ENCODE assay signal across 11 cellular contexts in the genomic region with DNA sequence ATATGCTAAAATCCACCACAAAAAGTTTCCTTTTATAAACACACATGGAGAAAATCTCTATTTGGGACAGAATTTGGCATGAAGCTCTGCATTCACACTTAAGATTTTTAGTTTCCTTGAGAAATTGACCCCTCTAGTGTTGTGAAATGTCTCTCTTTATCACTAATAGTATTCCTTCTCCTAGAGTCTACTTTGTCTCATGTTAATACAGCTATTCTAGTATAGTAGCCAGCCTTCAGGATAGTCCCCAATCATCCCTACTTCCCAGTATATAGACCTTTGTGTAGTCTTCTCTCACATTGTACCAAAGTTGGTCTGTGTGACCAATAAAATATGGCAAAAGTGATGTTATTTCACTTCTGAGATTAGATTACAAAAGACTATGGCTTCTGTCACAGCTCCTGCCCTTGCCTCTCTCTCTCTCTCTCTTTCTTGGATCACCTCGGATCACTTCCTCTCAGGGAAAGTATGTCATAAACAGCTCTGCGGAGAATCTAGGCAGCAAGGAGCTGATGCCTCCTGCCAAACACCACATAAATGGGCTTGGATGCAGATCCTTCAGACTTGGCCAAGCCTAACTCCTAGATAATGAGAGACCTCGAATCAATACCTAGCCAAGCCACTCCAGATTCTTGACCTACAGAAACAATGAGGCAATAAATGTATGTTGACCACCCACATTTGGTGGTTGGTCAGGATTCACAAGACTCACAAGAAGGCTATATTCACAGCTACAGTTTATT. TPM values are rescaled to one million over a fixed set of nuclear protein-coding genes. Genes with fewer than 3 reads are reported as not detected.
A peak's percentile ranks its signal among the peaks of the same experiment; 100 is the strongest.
DNase-seq lines count a peak whose midpoint lies in the region; ATAC-seq and TF ChIP-seq lines count a peak whose summit lies in the region.
"Had no signal": no experiment of that assay in that cellular context is flagged by ENCODE, and none has a peak within 500 bp of the region (broad histone marks: within the 10 kb centered on the region; RNA-seq: fewer than 3 reads in every experiment).

No MANE protein-coding gene starts in this region.

- no peaks in the 10 kb centered on the region for H4K20me1 ChIP-seq in MM.1S (ENCODE audit: insufficient read depth, low read length)

- intact Hi-C loops in CD8-positive, alpha-beta T cell (cut with DNase I, micrococcal nuclease) = loop anchor here (2.0 to 5.0 kb wide), 3 partner anchors 17 to 46 kb away; no protein-coding TSS in a partner anchor

- H3K27me3 ChIP-seq in CD8-positive, alpha-beta T cell (ENCODE audit: insufficient read depth, low read length) = no peaks in the 10 kb centered on the region
- H3K27me3 ChIP-seq in MM.1S (replicated peaks; ENCODE audit: insufficient read depth, low read length) = no peaks in the 10 kb centered on the region
- H3K27me3 ChIP-seq: esophagus squamous epithelium had no signal

- TF ChIP-seq CTCF in CD8-positive, alpha-beta T cell (IDR thresholded peaks at IDR 0.05) = no peak
- TF ChIP-seq CTCF in MM.1S (IDR thresholded peaks at IDR 0.05; ENCODE audit: low read length) = no peak
- no peak for TF ChIP-seq CTCF in fibroblast of the aortic adventitia (IDR thresholded peaks at IDR 0.05; ENCODE audit: insufficient read depth, low read length)

- peak overlapping the region; percentile 33 for H3K4me3 Mint-ChIP-seq in CD8-positive, alpha-beta T cell

- no peaks in the 10 kb centered on the region for H3K36me3 ChIP-seq in CD8-positive, alpha-beta T cell (ENCODE audit: insufficient read depth, low read length)
- no peaks in the 10 kb centered on the region for H3K36me3 ChIP-seq in MM.1S (replicated peaks; ENCODE audit: insufficient read depth, low read length)
- H3K36me3 ChIP-seq: esophagus squamous epithelium had no signal

- H3K9me3 Mint-ChIP-seq in CD8-positive, alpha-beta T cell = no peaks in the 10 kb centered on the region

- peak overlapping the region; percentile 12 for H3K27ac ChIP-seq in CD8-positive, alpha-beta T cell (ENCODE audit: low read depth, low read length)
- H3K27ac ChIP-seq in MM.1S (ENCODE audit: low read length) = peak overlapping the region; percentile 68

- H3K9me3 ChIP-seq in CD8-positive, alpha-beta T cell (ENCODE audit: low read length) = no peaks in the 10 kb centered on the region
- H3K9me3 ChIP-seq in MM.1S (replicated peaks; ENCODE audit: insufficient read depth, low read length) = no peaks in the 10 kb centered on the region
- H3K9me3 ChIP-seq: esophagus squamous epithelium had no signal

- no peak overlapping the region for H3K4me3 ChIP-seq in CD8-positive, alpha-beta T cell (ENCODE audit: low read depth, low read length)
- H3K4me3 ChIP-seq in MM.1S (ENCODE audit: low read length) (peak overlapping the region; percentile 0; the same call in 1 of the 2 replicates), fibroblast of the aortic adventitia (ENCODE audit: low read depth, low read length) (no peak overlapping the region)
- H3K4me3 ChIP-seq: esophagus squamous epithelium had no signal

- peak overlapping the region; percentile 42 for H3K4me2 ChIP-seq in MM.1S (ENCODE audit: low read depth, low read length)

- H3K27me3 Mint-ChIP-seq in CD8-positive, alpha-beta T cell (ENCODE audit: low read depth) = no peaks in the 10 kb centered on the region

- H3K27ac Mint-ChIP-seq in CD8-positive, alpha-beta T cell = peak overlapping the region; percentile 86

- no peak for ATAC-seq in CD8-positive, alpha-beta T cell
- ATAC-seq in GM19372 (IDR thresholded peaks at IDR 0.05; ENCODE audit: low read depth, unreplicated experiment) = peak; percentile 9
- ATAC-seq in HG03571 (IDR thresholded peaks at IDR 0.05; ENCODE audit: unreplicated experiment) = no peak

- no peaks in the 10 kb centered on the region for H3K36me3 Mint-ChIP-seq in CD8-positive, alpha-beta T cell

- DNase-seq in CD8-positive, alpha-beta T cell = no peak
- DNase-seq in MM.1S (no peak), fibroblast of the aortic adventitia (ENCODE audit: low read depth) (peak; percentile 58), NCI-H2171 treated with DMSO at 0.1 percent for 48 hours (lab: John Stamatoyannopoulos, UW) (no peak), NCI-H1436 (lab: John Stamatoyannopoulos, UW) (no peak), putamen (ENCODE audit: low spot score) (no peak)
- DNase-seq: EL, esophagus squamous epithelium, SW 1271 had no signal

- H3K4me1 Mint-ChIP-seq in CD8-positive, alpha-beta T cell (ENCODE audit: low read depth) = peaks cover 43% of the 10 kb centered on the region

- H3K79me2 ChIP-seq in MM.1S (ENCODE audit: low read length) = no peaks in the 10 kb centered on the region

- H3K9me2 ChIP-seq in MM.1S (replicated peaks; ENCODE audit: insufficient read depth, low read length) = no peaks in the 10 kb centered on the region

- peaks cover 26% of the 10 kb centered on the region for H3K4me1 ChIP-seq in CD8-positive, alpha-beta T cell (ENCODE audit: insufficient read depth, low read length)
- peaks cover 15% of the 10 kb centered on the region for H3K4me1 ChIP-seq in MM.1S (ENCODE audit: low read length)

- POLR2A ChIA-PET in CD8-positive, alpha-beta T cell (lab: Charles Lee) = interaction anchor here (0.6 to 9.6 kb wide), 5 partner anchors 14 to 62 kb away, joined by 3 to 95 read pairs (median 6); a partner anchor contains a TSS

- H2AFZ ChIP-seq in MM.1S (ENCODE audit: low read length) = no peak overlapping the region

- CTCF ChIA-PET in CD8-positive, alpha-beta T cell (lab: Charles Lee) = interaction anchor here (0.9 to 2.3 kb wide), 5 partner anchors 10 to 58 kb away, joined by 4 to 10 read pairs (median 5); no protein-coding TSS in a partner anchor

- H3F3A ChIP-seq in MM.1S (ENCODE audit: insufficient read depth, low read length) = peaks cover 9% of the 10 kb centered on the region; the same call in 1 of the 2 replicates

- peak overlapping the region; percentile 21; the same call in 1 of the 2 replicates for H3K9ac ChIP-seq in MM.1S (ENCODE audit: low read length)

RNA-seq across cellular contexts. Expression of a gene that starts 59.7 kb away (rescaled TPM):
- 10 to 100 TPM; 17.5 to 21.1 TPM for total RNA-seq in CD8-positive, alpha-beta T cell
- total RNA-seq in fibroblast of the aortic adventitia (ENCODE audit: low replicate concordance) = 74.7 and 136 TPM in 2 replicates
